11 cellular contexts compared by ENCODE assay signal in genomic region chr4:139017861-139018260, GRCh38. TPM values are rescaled to one million over a fixed set of nuclear protein-coding genes. Genes with fewer than 3 reads are reported as not detected.
A peak's percentile ranks its signal among the peaks of the same experiment; 100 is the strongest.
DNase-seq lines count a peak whose midpoint lies in the region; ATAC-seq and TF ChIP-seq lines count a peak whose summit lies in the region.
"Had no signal": no experiment of that assay in that cellular context is flagged by ENCODE, and none has a peak within 500 bp of the region (broad histone marks: within the 10 kb centered on the region; RNA-seq: fewer than 3 reads in every experiment).

No MANE protein-coding gene starts in this region.

- 52% methylated on average over 3 of the region's 3 CpGs for WGBS in hepatocyte (ENCODE audit: low lambda C conversion rate, missing lambda C conversion rate)

- no peak overlapping the region for H3K9ac ChIP-seq in SU-DHL-6 (ENCODE audit: low read length)

- H3K79me2 ChIP-seq in SU-DHL-6 (ENCODE audit: insufficient read depth, low read length) (peaks cover 65% of the 10 kb centered on the region), hepatocyte (peaks cover 64% of the 10 kb centered on the region)

- H3K4me2 ChIP-seq in SU-DHL-6 (ENCODE audit: low read depth, low read length, poor library complexity, severe bottlenecking) (peak overlapping the region; percentile 47), hepatocyte (peak overlapping the region; percentile 76)

- DNase-seq in AG04450 (ENCODE audit: low read depth, low spot score) (no peak), H7 (no peak), hepatocyte (ENCODE audit: low spot score) (no peak), NCI-H1048 (lab: John Stamatoyannopoulos, UW) (no peak)
- DNase-seq in activated naive CD4-positive, alpha-beta T cell (lab: John Stamatoyannopoulos, UW) = no peak
- DNase-seq: COR-L47; stimulated activated naive CD8-positive, alpha-beta T cell treated with anti-CD3 and anti-CD28 coated beads, Interleukin-15, amount 100 ng/mL, for 72 hours had no signal

- H3K9me3 ChIP-seq in AG04450 (ENCODE audit: control insufficient read depth, insufficient read depth, low read length) (no peaks in the 10 kb centered on the region; the same call in 1 of the 2 replicates), SU-DHL-6 (ENCODE audit: insufficient read depth, low read length) (no peaks in the 10 kb centered on the region), hepatocyte (ENCODE audit: low read depth) (no peaks in the 10 kb centered on the region)

- H2AFZ ChIP-seq in SU-DHL-6 (ENCODE audit: low read depth, low read length, severe bottlenecking) (no peak overlapping the region), hepatocyte (no peak overlapping the region)

- ATAC-seq in HG03442 (IDR thresholded peaks at IDR 0.05; ENCODE audit: unreplicated experiment) = no peak
- no peak for ATAC-seq in GM21737 (IDR thresholded peaks at IDR 0.05; ENCODE audit: unreplicated experiment)
- ATAC-seq: stimulated activated naive CD8-positive, alpha-beta T cell treated with anti-CD3 and anti-CD28 coated beads, Interleukin-15, amount 100 ng/mL, for 72 hours had no signal

- no peak overlapping the region for H3K27ac ChIP-seq in AG04450 (ENCODE audit: low read depth, low read length)
- no peak overlapping the region for H3K27ac ChIP-seq in SU-DHL-6 (ENCODE audit: low read depth, low read length)
- peak overlapping the region; percentile 0 for H3K27ac ChIP-seq in hepatocyte
- H3K27ac ChIP-seq: skin epidermis had no signal

- H3K9me2 ChIP-seq in SU-DHL-6 (replicated peaks; ENCODE audit: insufficient read depth, low read length) (no peaks in the 10 kb centered on the region), hepatocyte (replicated peaks; ENCODE audit: insufficient read depth) (no peaks in the 10 kb centered on the region)

- CTCF ChIA-PET in AG04450 (lab: Charles Lee) = interaction anchor here (0.6 to 7.7 kb wide), 2 partner anchors 9 to 13 kb away, joined by 3 to 82 read pairs; no protein-coding TSS in a partner anchor

- H3K4me1 ChIP-seq in hepatocyte (ENCODE audit: insufficient read depth) = peaks cover 37% of the 10 kb centered on the region

- no peaks in the 10 kb centered on the region for H3K36me3 ChIP-seq in H7 (replicated peaks; ENCODE audit: control insufficient read depth, insufficient read depth, low read length)
- H3K36me3 ChIP-seq in SU-DHL-6 (ENCODE audit: low read length) = no peaks in the 10 kb centered on the region
- H3K36me3 ChIP-seq in hepatocyte (replicated peaks; ENCODE audit: insufficient read depth, low read depth) = no peaks in the 10 kb centered on the region

- no peaks in the 10 kb centered on the region for H3K27me3 ChIP-seq in AG04450 (ENCODE audit: control insufficient read depth, insufficient read depth, low read length)
- H3K27me3 ChIP-seq in H7 (ENCODE audit: control insufficient read depth, insufficient read depth, low read length) = no peaks in the 10 kb centered on the region
- no peaks in the 10 kb centered on the region for H3K27me3 ChIP-seq in SU-DHL-6 (ENCODE audit: low read length)
- no peaks in the 10 kb centered on the region for H3K27me3 ChIP-seq in hepatocyte

- 0 out of 2 replicates have a peak, but pooled peaks cover 4% of the 10 kb centered on the region for H3F3A ChIP-seq in SU-DHL-6 (ENCODE audit: insufficient read depth)

- POLR2A ChIA-PET in AG04450 (lab: Yijun Ruan, JAX) = no interaction called here

- TF ChIP-seq CTCF in AG04450 (IDR thresholded peaks at IDR 0.05; ENCODE audit: low read depth, low read length) = no peak
- TF ChIP-seq CTCF in SU-DHL-6 (IDR thresholded peaks at IDR 0.05; ENCODE audit: insufficient read depth, low read length, poor library complexity, severe bottlenecking) = no peak
- TF ChIP-seq CTCF in hepatocyte (IDR thresholded peaks at IDR 0.05; ENCODE audit: poor library complexity) = no peak

- H4K20me1 ChIP-seq in SU-DHL-6 (ENCODE audit: low read depth, low read length) (no peaks in the 10 kb centered on the region), hepatocyte (ENCODE audit: insufficient read depth, poor library complexity, severe bottlenecking) (peaks cover 8% of the 10 kb centered on the region)

- peak overlapping the region; percentile 31 for H3K4me3 ChIP-seq in AG04450 (ENCODE audit: low read depth, low read length)
- peak overlapping the region; percentile 28; the same call in 1 of the 2 replicates for H3K4me3 ChIP-seq in H7 (ENCODE audit: insufficient read depth, low read depth, low read length)
- no peak overlapping the region for H3K4me3 ChIP-seq in SU-DHL-6 (ENCODE audit: insufficient read depth, low read length, poor library complexity, severe bottlenecking)
- no peak overlapping the region for H3K4me3 ChIP-seq in hepatocyte

RNA-seq across cellular contexts. Expression of gene NOCT, which starts 2.3 kb away (rescaled TPM):
- polyA plus RNA-seq in AG04450 (2011; rRNA removed) (5.8 and 6.7 TPM in 2 replicates), hepatocyte (8.8 and 9.9 TPM in 2 replicates)
- 26.2 and 29.7 TPM in 2 replicates for polyA minus RNA-seq in AG04450 (2011; rRNA and poly(A)+ RNA removed)
- total RNA-seq in H7 (2014; rRNA removed; shearing (Covaris generic)) = 81.1 and 82.5 TPM in 2 replicates
- 18.2 and 20.8 TPM in 2 replicates for total RNA-seq in hepatocyte

Comparison
In these comparisons a context has a peak if more than half of its experiments do, and no peak if none do; other contexts are left out.
1. H3K4me3 ChIP-seq: peak in AG04450 (single experiment) and H7 (single experiment); none in SU-DHL-6 (single experiment) and hepatocyte (single experiment).